In the genomic region with DNA sequence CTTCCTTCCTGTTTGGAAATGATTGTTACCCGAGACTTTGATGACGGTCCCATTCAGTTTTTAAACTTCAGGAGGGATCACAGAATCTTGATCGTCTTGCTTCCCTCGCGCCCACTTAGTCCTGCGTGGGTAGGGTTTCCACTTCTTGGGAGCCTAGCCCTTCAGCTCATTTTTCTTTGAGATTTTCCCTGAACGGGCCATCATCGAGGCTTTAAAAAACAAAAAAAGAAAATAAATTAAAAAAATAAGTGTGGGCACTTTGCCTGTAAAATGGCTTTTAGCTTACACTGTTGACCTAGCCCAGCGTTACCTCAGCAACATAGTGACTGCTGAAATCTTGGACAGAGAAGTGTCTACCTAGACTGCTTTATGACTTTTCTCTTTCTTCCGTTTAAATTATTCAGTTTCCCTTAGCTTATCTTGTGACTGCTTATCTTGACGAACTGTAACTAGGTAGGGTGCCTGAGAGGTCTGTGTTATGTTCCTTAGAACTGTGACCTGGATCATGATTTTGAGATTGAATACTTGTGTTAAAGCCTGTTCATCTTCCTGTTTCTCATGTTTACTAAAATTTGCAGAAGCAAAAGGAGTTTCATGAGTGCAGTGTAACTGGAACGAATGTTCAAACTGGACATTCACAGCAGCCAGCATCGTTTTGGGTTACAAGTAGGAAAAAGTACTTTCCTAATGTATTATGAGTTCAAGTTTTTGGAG, we compare ENCODE assay signal across 8 cellular contexts. TPM values are rescaled to one million over a fixed set of nuclear protein-coding genes. Genes with fewer than 3 reads are reported as not detected.
DNase-seq lines count a peak whose midpoint lies in the region; ATAC-seq and TF ChIP-seq lines count a peak whose summit lies in the region.

No MANE protein-coding gene starts in this region.

- DNase-seq in DMS153 treated with DMSO at 0.1 percent for 48 hours (lab: John Stamatoyannopoulos, UW; ENCODE audit: unreplicated experiment) (peak; percentile 16), DMS153 (lab: John Stamatoyannopoulos, UW) (no peak), HL-60 (ENCODE audit: low read depth in 1 of 2, low spot score in 1 of 2) (peak in 1 of 2 experiments; percentile 42), activated B cell treated with CpG ODN at 0.5 μM for 24 hours (no peak), foreskin fibroblast (peak in 1 of 2 donors; percentile 54), ovary (no peak), GM19238 (ENCODE audit: insufficient read length, low spot score) (no peak)

- peak overlapping the region; percentile 96 for H3K27ac Mint-ChIP-seq in activated B cell treated with CpG ODN at 0.5 μM for 24 hours

- H3K36me3 Mint-ChIP-seq in activated B cell treated with CpG ODN at 0.5 μM for 24 hours (ENCODE audit: low read depth): peaks cover 12% of the 10 kb centered on the region

- intact Hi-C loops in activated B cell treated with CpG ODN at 0.5 μM for 24 hours (cut with micrococcal nuclease) (loop anchor here (1.0 to 10.0 kb wide), 3 partner anchors 9 to 628 kb away; partner anchors contain the start of genes CHTF8, NFAT5, NOB1 and UTP4), ovary (cut with DNase I) (no loop called here)

- no peaks in the 10 kb centered on the region for H3K9me3 ChIP-seq in ovary

- no peak for TF ChIP-seq CTCF in HL-60 (IDR thresholded peaks at IDR 0.05; ENCODE audit: insufficient read depth, low read length)
- TF ChIP-seq CTCF in activated B cell treated with CpG ODN at 0.5 μM for 24 hours (IDR thresholded peaks at IDR 0.05): no peak
- TF ChIP-seq CTCF in foreskin fibroblast (IDR thresholded peaks at IDR 0.05; ENCODE audit: low read depth, low read length): no peak
- no peak for TF ChIP-seq CTCF in ovary (IDR thresholded peaks at IDR 0.05)

- H3K4me3 Mint-ChIP-seq in activated B cell treated with CpG ODN at 0.5 μM for 24 hours: peak overlapping the region; percentile 90

- POLR2A ChIA-PET in activated B cell treated with CpG ODN at 0.5 μM for 24 hours (lab: Charles Lee): interaction anchor here (0.6 to 3.5 kb wide), 9 partner anchors 9 to 633 kb away, joined by 3 to 25 read pairs (median 6); partner anchors contain the start of genes NOB1, NQO1 and PDF

- no peaks in the 10 kb centered on the region for H3K4me1 ChIP-seq in ovary (ENCODE audit: insufficient read depth)

- H3K27ac ChIP-seq in HL-60 (replicated peaks) (peak overlapping the region; percentile 84), ovary (peak overlapping the region; percentile 10 to 82)

- CTCF ChIA-PET in activated B cell treated with CpG ODN at 0.5 μM for 24 hours (lab: Charles Lee): interaction anchor here (1.1 kb wide), 2 partner anchors 8 to 54 kb away, joined by 3 read pairs; partner anchors contain the start of gene NOB1

- H3K4me3 ChIP-seq in HL-60 (replicated peaks; ENCODE audit: insufficient read depth, low read length): peak overlapping the region; percentile 97
- peak overlapping the region; percentile 93 to 98 for H3K4me3 ChIP-seq in foreskin fibroblast (ENCODE audit: low read depth in 1 of 2, low read length in 2 of 2)
- H3K4me3 ChIP-seq in ovary: peak overlapping the region; percentile 93

- 0 to 1% (median 1%) methylated on average over 13 of the region's 13 CpGs for WGBS in ovary, 3 donors

- no peaks in the 10 kb centered on the region for H3K27me3 Mint-ChIP-seq in activated B cell treated with CpG ODN at 0.5 μM for 24 hours

- H3K4me1 Mint-ChIP-seq in activated B cell treated with CpG ODN at 0.5 μM for 24 hours: peaks cover 43% of the 10 kb centered on the region

- no peak for TF ChIP-seq EP300 in ovary (IDR thresholded peaks at IDR 0.05)

- TF ChIP-seq POLR2A in ovary (IDR thresholded peaks at IDR 0.05): no peak

- H3K36me3 ChIP-seq in ovary: no peaks in the 10 kb centered on the region

- no peaks in the 10 kb centered on the region for H3K9me3 Mint-ChIP-seq in activated B cell treated with CpG ODN at 0.5 μM for 24 hours

- H3K27me3 ChIP-seq in HL-60 (ENCODE audit: insufficient read depth, poor library complexity, severe bottlenecking) (no peaks in the 10 kb centered on the region), ovary (no peaks in the 10 kb centered on the region)

- ATAC-seq in activated B cell treated with CpG ODN at 0.5 μM for 24 hours (ENCODE audit: low read depth): peak; percentile 39
- no peak for ATAC-seq in HG03457 (IDR thresholded peaks at IDR 0.05; ENCODE audit: unreplicated experiment)

RNA-seq across cellular contexts. Expression of gene WWP2, which starts 0.9 kb away (rescaled TPM):
- 69.4 and 80.8 TPM in 2 replicates for total RNA-seq in activated B cell treated with CpG ODN at 0.5 μM for 24 hours
- total RNA-seq in ovary: 10 to 100 TPM; 25.4 to 49.4 (median 39.3) TPM
- 10 to 100 TPM; 22.5 to 46.2 TPM for polyA plus RNA-seq in ovary

RNA-seq across cellular contexts. Expression of gene NOB1, which starts 8.3 kb away (rescaled TPM):
- total RNA-seq in activated B cell treated with CpG ODN at 0.5 μM for 24 hours (76.1 and 78.8 TPM in 2 replicates), ovary (10 to 100 TPM; 38.2 to 78.8 (median 62.1) TPM)
- polyA plus RNA-seq in ovary: 10 to 100 TPM; 75.1 to 86.6 TPM

RNA-seq across cellular contexts. Expression of gene NQO1, which starts 36.6 kb away (rescaled TPM):
- 5.4 and 5.5 TPM in 2 replicates for total RNA-seq in activated B cell treated with CpG ODN at 0.5 μM for 24 hours
- 10 to 100 TPM in 3 of 7 donors, 1 to 10 TPM in 4; 7.9 to 29.1 (median 9.9) TPM for total RNA-seq in ovary
- polyA plus RNA-seq in ovary: 10 to 100 TPM; 13.1 to 27.1 TPM
